ENCODE assay signal across 14 cellular contexts in the genomic region with DNA sequence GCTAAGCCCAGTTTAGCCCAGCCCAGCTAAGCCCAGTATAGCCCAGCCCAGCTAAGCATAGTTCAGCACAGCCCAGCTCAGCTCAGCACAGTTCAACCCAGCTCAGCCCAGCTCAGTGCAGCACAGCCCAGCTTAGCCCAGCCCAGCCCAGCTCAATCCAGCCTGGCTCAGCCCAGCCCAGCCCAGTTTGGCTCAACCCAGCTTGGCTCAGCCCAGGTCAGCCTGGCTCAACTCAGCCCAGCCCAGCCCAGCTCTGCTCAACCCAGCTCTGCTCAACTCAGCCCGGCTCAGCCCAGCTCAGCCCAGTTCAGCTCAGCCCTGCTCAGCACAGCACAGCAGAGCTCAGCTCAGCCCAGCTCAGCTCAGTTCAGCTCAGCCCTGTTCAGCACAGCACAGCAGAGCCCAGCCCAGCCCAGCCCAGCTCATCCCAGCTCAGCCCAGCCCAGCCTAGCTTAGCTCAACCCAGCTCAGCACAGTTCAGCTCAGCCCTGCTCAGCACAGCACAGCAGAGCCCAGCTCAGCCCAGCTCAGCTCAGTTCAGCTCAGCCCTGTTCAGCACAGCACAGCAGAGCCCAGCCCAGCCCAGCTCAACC.
DNase-seq lines count a peak whose midpoint lies in the region; ATAC-seq and TF ChIP-seq lines count a peak whose summit lies in the region.
"Had no signal": no experiment of that assay in that cellular context is flagged by ENCODE, and none has a peak within 500 bp of the region (broad histone marks: within the 10 kb centered on the region; RNA-seq: fewer than 3 reads in every experiment).

No MANE protein-coding gene starts in this region.

- 36 to 82% methylated on average over 1 of the region's 1 CpG for WGBS in sigmoid colon, 2 donors

- peaks cover 21% of the 10 kb centered on the region; the same call in 1 of the 2 replicates for H4K20me1 ChIP-seq in OCI-LY3 (ENCODE audit: insufficient read depth, low read length)

- H3K27ac ChIP-seq in OCI-LY3 (ENCODE audit: low read length): peak overlapping the region; percentile 98
- no peak overlapping the region for H3K27ac ChIP-seq in sigmoid colon
- H3K27ac ChIP-seq: 22Rv1, cardiac muscle cell, neural progenitor cell had no signal

- no peak for TF ChIP-seq POLR2A in sigmoid colon (IDR thresholded peaks at IDR 0.05)

- no peaks in the 10 kb centered on the region for H3K27me3 ChIP-seq in OCI-LY3 (ENCODE audit: low read depth, low read length)
- no peaks in the 10 kb centered on the region for H3K27me3 ChIP-seq in sigmoid colon
- H3K27me3 ChIP-seq: cardiac muscle cell, neural progenitor cell had no signal

- no peak for TF ChIP-seq EP300 in sigmoid colon (IDR thresholded peaks at IDR 0.05)

- peak overlapping the region; percentile 100 for H3K9ac ChIP-seq in OCI-LY3 (ENCODE audit: low read length)
- H3K9ac ChIP-seq: neural progenitor cell had no signal

- H2AFZ ChIP-seq in OCI-LY3 (ENCODE audit: low read depth, low read length): no peak overlapping the region
- H2AFZ ChIP-seq: neural progenitor cell had no signal

- peak; percentile 66 for DNase-seq in NK-92 treated with Interleukin-12 subunit alpha and Interleukin-12 subunit beta, amount 100 ng/mL, for 24 hours (lab: John Stamatoyannopoulos, UW)
- DNase-seq in NK-92 (lab: John Stamatoyannopoulos, UW; ENCODE audit: unreplicated experiment) (no peak), ecto neural progenitor cell (ENCODE audit: low spot score) (peak; percentile 12), sigmoid colon (peak; percentile 33), SHP77 treated with DMSO at 0.1 percent for 48 hours (lab: John Stamatoyannopoulos, UW) (no peak)
- DNase-seq: DMS153, NCI-H1417, NCI-H82 had no signal

- H3K79me2 ChIP-seq in OCI-LY3 (ENCODE audit: low read length): peaks cover 94% of the 10 kb centered on the region

- ATAC-seq in HG03439 (IDR thresholded peaks at IDR 0.05; ENCODE audit: unreplicated experiment): no peak
- no peak for ATAC-seq in HG02970 (IDR thresholded peaks at IDR 0.05; ENCODE audit: low FRiP score, unreplicated experiment)

- TF ChIP-seq CTCF in OCI-LY3 (IDR thresholded peaks at IDR 0.05; ENCODE audit: low read depth, low read length) (no peak), sigmoid colon (IDR thresholded peaks at IDR 0.05) (no peak)

- H3K9me3 ChIP-seq in OCI-LY3 (ENCODE audit: insufficient read depth, low read length) (no peaks in the 10 kb centered on the region; the same call in 1 of the 2 replicates), sigmoid colon (no peaks in the 10 kb centered on the region)

- H3K4me2 ChIP-seq in OCI-LY3 (ENCODE audit: low read length): peak overlapping the region; percentile 92
- H3K4me2 ChIP-seq: neural progenitor cell had no signal

- H3K4me1 ChIP-seq in OCI-LY3 (ENCODE audit: low read length): peaks cover 34% of the 10 kb centered on the region
- no peaks in the 10 kb centered on the region for H3K4me1 ChIP-seq in sigmoid colon
- H3K4me1 ChIP-seq: neural progenitor cell had no signal

- H3K4me3 ChIP-seq in OCI-LY3 (ENCODE audit: low read length): peak overlapping the region; percentile 99
- no peak overlapping the region for H3K4me3 ChIP-seq in sigmoid colon
- H3K4me3 ChIP-seq: cardiac muscle cell, neural progenitor cell had no signal

- H3K36me3 ChIP-seq in OCI-LY3 (replicated peaks; ENCODE audit: low read depth, low read length) (peaks cover 62% of the 10 kb centered on the region), sigmoid colon (no peaks in the 10 kb centered on the region)
- H3K36me3 ChIP-seq: cardiac muscle cell, neural progenitor cell had no signal

- intact Hi-C loops in sigmoid colon (cut with DNase I): no loop called here

Comparison
In these comparisons a context has a peak if more than half of its experiments do, and no peak if none do; other contexts are left out.
1. DNase-seq: peak in NK-92 treated with Interleukin-12 subunit alpha and Interleukin-12 subunit beta, amount 100 ng/mL, for 24 hours (single experiment), ecto neural progenitor cell (single experiment) and sigmoid colon (single experiment); none in NK-92 (single experiment) and SHP77 treated with DMSO at 0.1 percent for 48 hours (single experiment).